ENCODE assay signal across 11 cellular contexts in the genomic region with DNA sequence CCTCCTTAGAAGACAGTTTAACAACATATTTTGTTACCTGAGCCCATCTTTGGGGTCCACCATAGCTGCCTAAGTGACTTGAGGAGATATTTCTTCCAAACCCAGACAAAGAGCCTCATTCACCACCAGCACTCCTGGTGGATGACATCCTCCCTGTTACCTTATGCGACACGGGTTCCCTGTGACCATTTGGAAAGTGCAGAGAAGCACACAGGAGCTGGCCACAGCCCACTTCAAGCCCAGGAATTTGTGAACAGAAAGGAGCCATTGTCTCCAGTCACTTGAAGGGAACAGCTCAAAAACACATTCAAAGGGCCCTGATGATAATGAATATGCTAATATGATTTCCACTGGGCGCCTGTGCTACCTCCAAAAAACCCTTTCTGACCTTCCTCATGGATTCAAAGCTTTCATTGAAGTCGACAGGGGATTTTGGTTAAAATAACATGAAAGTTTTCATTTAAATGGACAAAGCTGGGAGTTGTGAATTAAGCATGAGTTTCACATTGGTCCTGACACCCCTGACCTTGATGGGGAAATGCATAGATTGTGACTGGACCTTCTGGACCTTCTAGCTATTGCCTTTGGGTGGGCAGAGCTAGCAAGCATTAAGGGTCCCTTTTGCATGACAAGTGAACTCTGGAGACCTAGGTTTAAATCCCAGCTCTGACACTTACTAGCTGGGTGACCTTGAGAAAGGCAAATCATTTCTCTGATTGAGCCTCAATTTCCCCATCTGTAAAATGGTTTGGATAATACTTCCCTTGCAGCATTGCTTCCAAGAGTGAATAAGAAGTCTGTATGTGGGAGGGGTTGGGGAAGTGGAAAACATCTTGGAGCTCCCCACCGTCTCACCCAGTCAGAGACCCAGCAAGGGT.
DNase-seq lines count a peak whose midpoint lies in the region; ATAC-seq, FAIRE-seq and TF ChIP-seq lines count a peak whose summit lies in the region.
"Had no signal": no experiment of that assay in that cellular context is flagged by ENCODE, and none has a peak within 500 bp of the region (broad histone marks: within the 10 kb centered on the region; RNA-seq: fewer than 3 reads in every experiment).

No MANE protein-coding gene starts in this region.

- peak; percentile 84 for FAIRE-seq in keratinocyte (lab: Jason Lieb, UNC)
- FAIRE-seq: K562 had no signal

- H3K4me2 ChIP-seq in keratinocyte (ENCODE audit: control insufficient read depth, extremely low read depth, insufficient read depth, low read depth, low read length): no peak overlapping the region

- H3K4me1 ChIP-seq in keratinocyte (ENCODE audit: control insufficient read depth, extremely low read depth, insufficient read depth, low read length): peaks cover 79% of the 10 kb centered on the region
- peaks cover 42 to 44% of the 10 kb centered on the region in 2 donors for H3K4me1 ChIP-seq in gastrocnemius medialis

- H3K36me3 Mint-ChIP-seq in Calu3 (ENCODE audit: insufficient read depth, unreplicated experiment) (no peaks in the 10 kb centered on the region), activated B cell treated with CpG ODN at 0.5 μM for 24 hours (ENCODE audit: low read depth) (no peaks in the 10 kb centered on the region)

- H3K9ac ChIP-seq in keratinocyte (ENCODE audit: control insufficient read depth, extremely low read depth, insufficient read depth, low read length): no peak overlapping the region

- no peak overlapping the region for H2AFZ ChIP-seq in keratinocyte (ENCODE audit: control insufficient read depth, low read length)

- CTCF ChIA-PET in Calu3 (lab: Charles Lee): interaction anchor here (1.4 kb wide), 1 partner anchor 10 kb away, joined by 3 read pairs; no protein-coding TSS in a partner anchor
- CTCF ChIA-PET in activated B cell treated with CpG ODN at 0.5 μM for 24 hours (lab: Charles Lee): interaction anchor here (1.5 kb wide), 1 partner anchor 9 kb away, joined by 6 read pairs; no protein-coding TSS in a partner anchor

- no peaks in the 10 kb centered on the region for H3K27me3 ChIP-seq in keratinocyte (ENCODE audit: control insufficient read depth, extremely low read depth, insufficient read depth, low read length)
- no peaks in the 10 kb centered on the region for H3K27me3 ChIP-seq in gastrocnemius medialis

- H3K4me1 Mint-ChIP-seq in Calu3 (ENCODE audit: low read depth, unreplicated experiment): peaks cover 37% of the 10 kb centered on the region
- peaks cover 39% of the 10 kb centered on the region for H3K4me1 Mint-ChIP-seq in activated B cell treated with CpG ODN at 0.5 μM for 24 hours

- no peak for TF ChIP-seq POLR2A in gastrocnemius medialis (IDR thresholded peaks at IDR 0.05)

- H3K9me1 ChIP-seq in keratinocyte (ENCODE audit: control insufficient read depth, extremely low read depth, insufficient read depth, low read length): no peaks in the 10 kb centered on the region

- H3K79me2 ChIP-seq in keratinocyte (ENCODE audit: control insufficient read depth, insufficient read depth, low read length): no peaks in the 10 kb centered on the region

- H3K27me3 Mint-ChIP-seq in Calu3 (ENCODE audit: unreplicated experiment) (peaks cover 13% of the 10 kb centered on the region), activated B cell treated with CpG ODN at 0.5 μM for 24 hours (no peaks in the 10 kb centered on the region)

- intact Hi-C loops in Calu3 (cut with micrococcal nuclease; ENCODE audit: unreplicated experiment): no loop called here
- intact Hi-C loops in activated B cell treated with CpG ODN at 0.5 μM for 24 hours (cut with micrococcal nuclease): no loop called here
- intact Hi-C loops in gastrocnemius medialis (cut with DNase I; ENCODE audit: low total_unique reads): no loop called here

- no peak overlapping the region for H3K4me3 Mint-ChIP-seq in Calu3 (ENCODE audit: low read depth, unreplicated experiment)
- H3K4me3 Mint-ChIP-seq in activated B cell treated with CpG ODN at 0.5 μM for 24 hours: peak overlapping the region; percentile 51
- H3K4me3 Mint-ChIP-seq: effector memory CD8-positive, alpha-beta T cell had no signal

- ATAC-seq in activated B cell treated with CpG ODN at 0.5 μM for 24 hours (ENCODE audit: low read depth) (no peak), gastrocnemius medialis (no peak), GM18868 (IDR thresholded peaks at IDR 0.05; ENCODE audit: unreplicated experiment) (no peak)
- ATAC-seq: effector memory CD8-positive, alpha-beta T cell; K562 had no signal

- dilution Hi-C loops in keratinocyte (cut with MboI; ENCODE audit: extremely low pct_ligation_motif_present, low sequenced_read_pairs): no loop called here

- BruUV-seq in Calu3 (replicated peaks; lab: Mats Ljungman, UMichigan): no TSS peak

- in situ Hi-C loops in gastrocnemius medialis (cut with MboI; ENCODE audit: low sequenced_read_pairs in 4 of 4): loop anchor here in 1 of 4 donors (25.0 kb wide), 1 partner anchor 125 kb away; no protein-coding TSS in a partner anchor

- H3K9me3 Mint-ChIP-seq in Calu3 (ENCODE audit: low read depth, unreplicated experiment) (no peaks in the 10 kb centered on the region), activated B cell treated with CpG ODN at 0.5 μM for 24 hours (no peaks in the 10 kb centered on the region)
- H3K9me3 Mint-ChIP-seq: effector memory CD8-positive, alpha-beta T cell had no signal

- POLR2A ChIA-PET in activated B cell treated with CpG ODN at 0.5 μM for 24 hours (lab: Charles Lee): interaction anchor here (0.6 to 2.9 kb wide), 5 partner anchors 9 to 1383 kb away, joined by 3 to 11 read pairs (median 5); no protein-coding TSS in a partner anchor

- H3K27ac Mint-ChIP-seq in Calu3 (ENCODE audit: unreplicated experiment) (no peak overlapping the region), activated B cell treated with CpG ODN at 0.5 μM for 24 hours (peak overlapping the region; percentile 57)
- H3K27ac Mint-ChIP-seq: effector memory CD8-positive, alpha-beta T cell had no signal

- H3K4me3 ChIP-seq in keratinocyte (ENCODE audit: control insufficient read depth in 2 of 3, extremely low read depth in 1 of 3, insufficient read depth in 2 of 3, low read depth in 1 of 3, low read length in 3 of 3) (no peak overlapping the region), gastrocnemius medialis (no peak overlapping the region)
- H3K4me3 ChIP-seq: K562 had no signal

- no peaks in the 10 kb centered on the region for H4K20me1 ChIP-seq in keratinocyte (ENCODE audit: control insufficient read depth, extremely low read depth, insufficient read depth, low read length)

- H3K36me3 ChIP-seq in keratinocyte (ENCODE audit: control insufficient read depth in 2 of 2, extremely low read depth in 1 of 2, insufficient read depth in 2 of 2, low read length in 2 of 2) (no peaks in the 10 kb centered on the region), gastrocnemius medialis (no peaks in the 10 kb centered on the region)

- no peak for TF ChIP-seq CTCF in Calu3 (IDR thresholded peaks at IDR 0.05; ENCODE audit: unreplicated experiment)
- no peak for TF ChIP-seq CTCF in activated B cell treated with CpG ODN at 0.5 μM for 24 hours (IDR thresholded peaks at IDR 0.05)
- TF ChIP-seq CTCF in keratinocyte (optimal IDR thresholded peaks at IDR 0.05 in 1 of 3, IDR thresholded peaks at IDR 0.05 in 1 of 3, conservative IDR thresholded peaks at IDR 0.05 in 1 of 3; ENCODE audit: extremely low read depth in 1 of 3, insufficient read depth in 2 of 3, low read length in 3 of 3): peak in 1 of 3 experiments; percentile 9
- no peak for TF ChIP-seq CTCF in gastrocnemius medialis (IDR thresholded peaks at IDR 0.05 in 4 of 5, conservative IDR thresholded peaks at IDR 0.05 in 1 of 5)

- H3K27ac ChIP-seq in keratinocyte (ENCODE audit: control insufficient read depth, insufficient read depth, low read length) (peak overlapping the region; percentile 92), gastrocnemius medialis (peak overlapping the region in 3 of 4 donors; percentile 27 to 68 (median 48))

- H3K9me3 ChIP-seq in keratinocyte (ENCODE audit: control insufficient read depth, low read depth, low read length) (no peaks in the 10 kb centered on the region), gastrocnemius medialis (no peaks in the 10 kb centered on the region)

- DNase-seq in Calu3: peak; percentile 47
- no peak for DNase-seq in activated B cell treated with CpG ODN at 0.5 μM for 24 hours
- DNase-seq in keratinocyte (ENCODE audit: low read depth, low spot score): no peak
- DNase-seq in gastrocnemius medialis: no peak
- no peak for DNase-seq in activated CD4-positive, alpha-beta T cell treated with anti-CD3 and anti-CD28 coated beads, Interleukin-2, amount 50 U/mL, for 4 hours
- DNase-seq in CD1c-positive myeloid dendritic cell (ENCODE audit: extremely low spot score): no peak
- no peak for DNase-seq in RPMI8226
- DNase-seq: effector memory CD8-positive, alpha-beta T cell; NCI-H524 treated with DMSO at 0.1 percent for 48 hours had no signal
